ENCODE assay signal across 1 cellular context in the genomic region with DNA sequence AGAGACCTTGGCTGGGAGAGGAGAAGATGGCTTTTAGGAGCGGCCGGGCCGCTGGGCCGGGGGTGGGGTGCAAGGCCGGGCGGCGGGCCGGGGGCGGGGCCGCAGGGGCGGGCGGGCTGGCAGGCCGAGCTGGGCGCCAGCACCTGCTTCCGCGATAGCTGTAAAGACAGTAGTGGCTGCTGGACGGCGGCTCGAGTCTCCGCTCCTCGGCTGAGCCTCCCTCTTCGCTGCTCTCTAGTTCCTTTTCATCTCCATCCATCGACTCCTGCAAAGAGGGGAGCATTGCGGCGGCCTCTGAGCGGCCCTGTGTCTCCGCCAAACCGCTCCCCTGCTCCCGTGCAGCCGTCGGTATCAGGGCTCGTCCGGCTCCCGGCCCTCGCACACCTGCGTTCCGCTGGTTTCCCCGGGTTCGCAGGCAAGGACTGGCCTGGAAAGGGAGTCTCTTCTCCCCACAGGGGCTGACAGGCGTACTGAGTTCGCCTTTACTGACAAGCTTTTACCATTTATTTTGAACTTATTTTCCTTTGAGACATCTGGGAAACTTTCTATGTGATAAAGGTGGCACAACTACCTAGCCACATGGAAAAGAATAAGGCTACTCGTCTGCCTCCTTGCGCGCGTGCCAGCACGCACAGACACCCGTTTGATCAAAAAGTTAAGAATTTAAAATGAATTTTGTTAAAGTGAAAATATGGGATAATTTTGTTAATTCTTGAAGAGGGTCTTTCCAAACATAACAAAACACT.
A peak's percentile ranks its signal among the peaks of the same experiment; 100 is the strongest.
TF ChIP-seq lines count a peak whose summit lies in the region.

C17orf75 (minus strand) TSS at position 317 of the 746 bp plus-strand sequence; CDS start at position 283, 34 bp downstream.

TF ChIP-seq in GM12878, 131 proteins besides CTCF, POLR2A, EP300 and RAD21 (continued from another document and continues in another):
- no peak for TF ChIP-seq STAT3 (IDR thresholded peaks at IDR 0.05; ENCODE audit: low read depth, low read length)
- TF ChIP-seq MEF2B (IDR thresholded peaks at IDR 0.05; ENCODE audit: partially characterized antibody, poor library complexity, severe bottlenecking): no peak
- peak; percentile 96; the same call in 1 of the 2 replicates for TF ChIP-seq RB1 (IDR thresholded peaks at IDR 0.05; ENCODE audit: borderline replicate concordance)
- TF ChIP-seq BCLAF1 (IDR thresholded peaks at IDR 0.05): no peak
- TF ChIP-seq NFXL1 (IDR thresholded peaks at IDR 0.05; ENCODE audit: borderline replicate concordance): no peak
- TF ChIP-seq TCF12 (IDR thresholded peaks at IDR 0.05; ENCODE audit: low read depth, low read length): peak; percentile 88
- TF ChIP-seq NFIC (IDR thresholded peaks at IDR 0.05; ENCODE audit: low read depth, low read length): no peak
- peak; percentile 60; the same call in 1 of the 2 replicates for TF ChIP-seq TBL1XR1 (IDR thresholded peaks at IDR 0.05; ENCODE audit: low read depth, low read length)
- TF ChIP-seq EZH2 (IDR thresholded peaks at IDR 0.05; ENCODE audit: borderline replicate concordance, control insufficient read depth, low read depth, low read length): no peak
- TF ChIP-seq SPI1 (IDR thresholded peaks at IDR 0.05; ENCODE audit: borderline replicate concordance, insufficient read depth, low read depth, low read length): no peak
- TF ChIP-seq, protein P1, sequence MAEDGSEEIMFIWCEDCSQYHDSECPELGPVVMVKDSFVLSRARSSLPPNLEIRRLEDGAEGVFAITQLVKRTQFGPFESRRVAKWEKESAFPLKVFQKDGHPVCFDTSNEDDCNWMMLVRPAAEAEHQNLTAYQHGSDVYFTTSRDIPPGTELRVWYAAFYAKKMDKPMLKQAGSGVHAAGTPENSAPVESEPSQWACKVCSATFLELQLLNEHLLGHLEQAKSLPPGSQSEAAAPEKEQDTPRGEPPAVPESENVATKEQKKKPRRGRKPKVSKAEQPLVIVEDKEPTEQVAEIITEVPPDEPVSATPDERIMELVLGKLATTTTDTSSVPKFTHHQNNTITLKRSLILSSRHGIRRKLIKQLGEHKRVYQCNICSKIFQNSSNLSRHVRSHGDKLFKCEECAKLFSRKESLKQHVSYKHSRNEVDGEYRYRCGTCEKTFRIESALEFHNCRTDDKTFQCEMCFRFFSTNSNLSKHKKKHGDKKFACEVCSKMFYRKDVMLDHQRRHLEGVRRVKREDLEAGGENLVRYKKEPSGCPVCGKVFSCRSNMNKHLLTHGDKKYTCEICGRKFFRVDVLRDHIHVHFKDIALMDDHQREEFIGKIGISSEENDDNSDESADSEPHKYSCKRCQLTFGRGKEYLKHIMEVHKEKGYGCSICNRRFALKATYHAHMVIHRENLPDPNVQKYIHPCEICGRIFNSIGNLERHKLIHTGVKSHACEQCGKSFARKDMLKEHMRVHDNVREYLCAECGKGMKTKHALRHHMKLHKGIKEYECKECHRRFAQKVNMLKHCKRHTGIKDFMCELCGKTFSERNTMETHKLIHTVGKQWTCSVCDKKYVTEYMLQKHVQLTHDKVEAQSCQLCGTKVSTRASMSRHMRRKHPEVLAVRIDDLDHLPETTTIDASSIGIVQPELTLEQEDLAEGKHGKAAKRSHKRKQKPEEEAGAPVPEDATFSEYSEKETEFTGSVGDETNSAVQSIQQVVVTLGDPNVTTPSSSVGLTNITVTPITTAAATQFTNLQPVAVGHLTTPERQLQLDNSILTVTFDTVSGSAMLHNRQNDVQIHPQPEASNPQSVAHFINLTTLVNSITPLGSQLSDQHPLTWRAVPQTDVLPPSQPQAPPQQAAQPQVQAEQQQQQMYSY (CRISPR knock-in tag; IDR thresholded peaks at IDR 0.05): no peak
- peak; percentile 60 to 92; a peak in 3 of 4 replicates for TF ChIP-seq SRF (IDR thresholded peaks at IDR 0.05; ENCODE audit: low read depth in 2 of 2, low read length in 2 of 2)
- TF ChIP-seq, protein P2, sequence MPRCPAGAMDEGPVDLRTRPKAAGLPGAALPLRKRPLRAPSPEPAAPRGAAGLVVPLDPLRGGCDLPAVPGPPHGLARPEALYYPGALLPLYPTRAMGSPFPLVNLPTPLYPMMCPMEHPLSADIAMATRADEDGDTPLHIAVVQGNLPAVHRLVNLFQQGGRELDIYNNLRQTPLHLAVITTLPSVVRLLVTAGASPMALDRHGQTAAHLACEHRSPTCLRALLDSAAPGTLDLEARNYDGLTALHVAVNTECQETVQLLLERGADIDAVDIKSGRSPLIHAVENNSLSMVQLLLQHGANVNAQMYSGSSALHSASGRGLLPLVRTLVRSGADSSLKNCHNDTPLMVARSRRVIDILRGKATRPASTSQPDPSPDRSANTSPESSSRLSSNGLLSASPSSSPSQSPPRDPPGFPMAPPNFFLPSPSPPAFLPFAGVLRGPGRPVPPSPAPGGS (IDR thresholded peaks at IDR 0.05; ENCODE audit: borderline replicate concordance, insufficient read depth, low read depth, low read length, poor library complexity, severe bottlenecking): peak; percentile 21
- TF ChIP-seq ZNF592 (IDR thresholded peaks at IDR 0.05): 0 out of 2 replicates have a peak, but pooled peaks have one; percentile 64
- TF ChIP-seq SMAD1 (IDR thresholded peaks at IDR 0.05; ENCODE audit: low read depth, partially characterized antibody): no peak
- TF ChIP-seq HCFC1 (IDR thresholded peaks at IDR 0.05; ENCODE audit: low read length): peak; percentile 85
- TF ChIP-seq BRCA1 (IDR thresholded peaks at IDR 0.05; ENCODE audit: low read depth, low read length): no peak
- no peak for TF ChIP-seq BMI1 (IDR thresholded peaks at IDR 0.05; ENCODE audit: borderline replicate concordance)
- no peak for TF ChIP-seq MYB (IDR thresholded peaks at IDR 0.05; ENCODE audit: borderline replicate concordance, low read depth, low read length)
- no peak for TF ChIP-seq ZBED1 (IDR thresholded peaks at IDR 0.05; ENCODE audit: borderline replicate concordance)
- TF ChIP-seq, protein P3, sequence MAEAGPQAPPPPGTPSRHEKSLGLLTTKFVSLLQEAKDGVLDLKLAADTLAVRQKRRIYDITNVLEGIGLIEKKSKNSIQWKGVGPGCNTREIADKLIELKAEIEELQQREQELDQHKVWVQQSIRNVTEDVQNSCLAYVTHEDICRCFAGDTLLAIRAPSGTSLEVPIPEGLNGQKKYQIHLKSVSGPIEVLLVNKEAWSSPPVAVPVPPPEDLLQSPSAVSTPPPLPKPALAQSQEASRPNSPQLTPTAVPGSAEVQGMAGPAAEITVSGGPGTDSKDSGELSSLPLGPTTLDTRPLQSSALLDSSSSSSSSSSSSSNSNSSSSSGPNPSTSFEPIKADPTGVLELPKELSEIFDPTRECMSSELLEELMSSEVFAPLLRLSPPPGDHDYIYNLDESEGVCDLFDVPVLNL (IDR thresholded peaks at IDR 0.05; ENCODE audit: low read depth, low read length): 0 out of 2 replicates have a peak, but pooled peaks have one; percentile 25
- TF ChIP-seq RCOR1 (conservative IDR thresholded peaks at IDR 0.05; ENCODE audit: low read depth, low read length): peak; percentile 79; the same call in 1 of the 2 replicates
- TF ChIP-seq CBFB (IDR thresholded peaks at IDR 0.05; ENCODE audit: low read depth): 0 out of 2 replicates have a peak, but pooled peaks have one; percentile 62
- TF ChIP-seq, protein P4, sequence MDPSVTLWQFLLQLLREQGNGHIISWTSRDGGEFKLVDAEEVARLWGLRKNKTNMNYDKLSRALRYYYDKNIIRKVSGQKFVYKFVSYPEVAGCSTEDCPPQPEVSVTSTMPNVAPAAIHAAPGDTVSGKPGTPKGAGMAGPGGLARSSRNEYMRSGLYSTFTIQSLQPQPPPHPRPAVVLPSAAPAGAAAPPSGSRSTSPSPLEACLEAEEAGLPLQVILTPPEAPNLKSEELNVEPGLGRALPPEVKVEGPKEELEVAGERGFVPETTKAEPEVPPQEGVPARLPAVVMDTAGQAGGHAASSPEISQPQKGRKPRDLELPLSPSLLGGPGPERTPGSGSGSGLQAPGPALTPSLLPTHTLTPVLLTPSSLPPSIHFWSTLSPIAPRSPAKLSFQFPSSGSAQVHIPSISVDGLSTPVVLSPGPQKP (IDR thresholded peaks at IDR 0.05; ENCODE audit: low read depth, low read length): peak; percentile 65; the same call in 1 of the 2 replicates
- TF ChIP-seq WRNIP1 (IDR thresholded peaks at IDR 0.05; ENCODE audit: borderline replicate concordance, low read depth, low read length): peak; percentile 95; the same call in 1 of the 2 replicates
- TF ChIP-seq, protein P5, sequence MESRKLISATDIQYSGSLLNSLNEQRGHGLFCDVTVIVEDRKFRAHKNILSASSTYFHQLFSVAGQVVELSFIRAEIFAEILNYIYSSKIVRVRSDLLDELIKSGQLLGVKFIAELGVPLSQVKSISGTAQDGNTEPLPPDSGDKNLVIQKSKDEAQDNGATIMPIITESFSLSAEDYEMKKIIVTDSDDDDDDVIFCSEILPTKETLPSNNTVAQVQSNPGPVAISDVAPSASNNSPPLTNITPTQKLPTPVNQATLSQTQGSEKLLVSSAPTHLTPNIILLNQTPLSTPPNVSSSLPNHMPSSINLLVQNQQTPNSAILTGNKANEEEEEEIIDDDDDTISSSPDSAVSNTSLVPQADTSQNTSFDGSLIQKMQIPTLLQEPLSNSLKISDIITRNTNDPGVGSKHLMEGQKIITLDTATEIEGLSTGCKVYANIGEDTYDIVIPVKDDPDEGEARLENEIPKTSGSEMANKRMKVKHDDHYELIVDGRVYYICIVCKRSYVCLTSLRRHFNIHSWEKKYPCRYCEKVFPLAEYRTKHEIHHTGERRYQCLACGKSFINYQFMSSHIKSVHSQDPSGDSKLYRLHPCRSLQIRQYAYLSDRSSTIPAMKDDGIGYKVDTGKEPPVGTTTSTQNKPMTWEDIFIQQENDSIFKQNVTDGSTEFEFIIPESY (IDR thresholded peaks at IDR 0.05): 0 out of 2 replicates have a peak, but pooled peaks have one; percentile 24
- peak; percentile 88 for TF ChIP-seq TCF3 (IDR thresholded peaks at IDR 0.05; ENCODE audit: borderline replicate concordance, insufficient read depth, low read depth, low read length)
- TF ChIP-seq GABPA (IDR thresholded peaks at IDR 0.05; ENCODE audit: low read depth): peak; percentile 90
- no peak for TF ChIP-seq CBX3 (IDR thresholded peaks at IDR 0.05; ENCODE audit: borderline replicate concordance, low read depth)
- peak; percentile 78 for TF ChIP-seq POLR2AphosphoS5 (IDR thresholded peaks at IDR 0.05; ENCODE audit: low read length)
- peak; percentile 76; the same call in 1 of the 2 replicates for TF ChIP-seq CREB1 (IDR thresholded peaks at IDR 0.05; ENCODE audit: low read depth)
- peak; percentile 75 for TF ChIP-seq RUNX3 (IDR thresholded peaks at IDR 0.05; ENCODE audit: low read length)
- peak; percentile 79 for TF ChIP-seq RELA (IDR thresholded peaks at IDR 0.05; ENCODE audit: borderline replicate concordance, partially characterized antibody)
- peak; percentile 56; the same call in 1 of the 2 replicates for TF ChIP-seq NR2F1 (conservative IDR thresholded peaks at IDR 0.05)
- no peak for TF ChIP-seq RAD51 (IDR thresholded peaks at IDR 0.05)
